ENCODE assay signal across 22 cellular contexts in genomic region chr10:11643039-11643438, GRCh38. TPM values are rescaled to one million over a fixed set of nuclear protein-coding genes. Genes with fewer than 3 reads are reported as not detected.
DNase-seq lines count a peak whose midpoint lies in the region; ATAC-seq, FAIRE-seq and TF ChIP-seq lines count a peak whose summit lies in the region.
"Had no signal": no experiment of that assay in that cellular context is flagged by ENCODE, and none has a peak within 500 bp of the region (broad histone marks: within the 10 kb centered on the region; RNA-seq: fewer than 3 reads in every experiment).

No MANE protein-coding gene starts in this region.

- intact Hi-C loops in K562 (cut with micrococcal nuclease): no loop called here

- no peak overlapping the region for H4K5ac ChIP-seq in mesendoderm (ENCODE audit: low read length)

- H2BK15ac ChIP-seq in mesendoderm (replicated peaks; ENCODE audit: low read depth): no peak overlapping the region

- H3K79me1 ChIP-seq in mesendoderm (ENCODE audit: low read length): no peaks in the 10 kb centered on the region

- BruUV-seq in K562 (replicated peaks; lab: Mats Ljungman, UMichigan): no TSS peak

- H2BK120ac ChIP-seq in mesendoderm (ENCODE audit: low read depth, low read length): no peak overlapping the region

- no peaks in the 10 kb centered on the region for H3K36me3 ChIP-seq in BLaER1 treated with 17β-estradiol and CSF1 and Interleukin-3, amounts not matched to agents 10 nM and 100 nM
- H3K36me3 ChIP-seq in K562 (ENCODE audit: control insufficient read depth, insufficient read depth, low read length) (no peaks in the 10 kb centered on the region), mesendoderm (ENCODE audit: control insufficient read depth, insufficient read depth, low read length) (no peaks in the 10 kb centered on the region)

- peaks cover 0 to 17% (median 12%) of the 10 kb centered on the region in 10 experiments; a peak in 12 of 20 replicates for H3K4me1 ChIP-seq in BLaER1 treated with 17β-estradiol and CSF1 and Interleukin-3, amounts not matched to agents 10 nM and 100 nM
- H3K4me1 ChIP-seq in K562 (replicated peaks in 1 of 2; ENCODE audit: control insufficient read depth in 2 of 2, insufficient read depth in 2 of 2, low read length in 2 of 2): peaks cover 15 to 29% of the 10 kb centered on the region in 2 experiments; a peak in 4 of 5 replicates
- H3K4me1 ChIP-seq in mesendoderm (ENCODE audit: control insufficient read depth, low read depth, low read length): peaks cover 9% of the 10 kb centered on the region
- H3K4me1 ChIP-seq: A549 had no signal

- in situ Hi-C loops in K562 (cut with MboI): no loop called here

- no peak overlapping the region; a peak in 1 of 22 replicates for H3K9ac ChIP-seq in BLaER1 treated with 17β-estradiol and CSF1 and Interleukin-3, amounts not matched to agents 10 nM and 100 nM
- H3K9ac ChIP-seq in K562 (ENCODE audit: insufficient read depth in 1 of 2, low read depth in 2 of 2, low read length in 2 of 2): peak overlapping the region in 1 of 2 experiments; percentile 15; a peak in 1 of 4 replicates
- H3K9ac ChIP-seq in mesendoderm (ENCODE audit: low read length): no peak overlapping the region

- POLR2A ChIA-PET in K562 (lab: Yijun Ruan, JAX): interaction anchor here (0.7 to 2.5 kb wide), 2 partner anchors 12 to 44 kb away, joined by 3 to 9 read pairs; no protein-coding TSS in a partner anchor

- H2BK5ac ChIP-seq in mesendoderm (ENCODE audit: low read length): no peak overlapping the region

- 73% methylated on average over 6 of the region's 6 CpGs for WGBS in K562 (ENCODE audit: insufficient coverage, low coverage, missing lambda C conversion rate)
- WGBS in mesendoderm (ENCODE audit: extremely low coverage, insufficient coverage, low lambda C conversion rate): no CpG with 5 or more reads among the region's 6 CpGs

- H4K20me1 ChIP-seq in BLaER1 treated with 17β-estradiol and CSF1 and Interleukin-3, amounts not matched to agents 10 nM and 100 nM: no peaks in the 10 kb centered on the region
- no peaks in the 10 kb centered on the region for H4K20me1 ChIP-seq in K562 (replicated peaks; ENCODE audit: control insufficient read depth, insufficient read depth, low read length)

- H3K27ac ChIP-seq in BLaER1 treated with 17β-estradiol and CSF1 and Interleukin-3, amounts not matched to agents 10 nM and 100 nM: peak overlapping the region in 5 of 11 experiments; percentile 20 to 58 (median 25); a peak in 5 of 22 replicates
- no peak overlapping the region for H3K27ac ChIP-seq in K562 (ENCODE audit: extremely low read depth, low read depth, low read length)
- H3K27ac ChIP-seq in mesendoderm (ENCODE audit: low read depth, low read length): no peak overlapping the region
- H3K27ac ChIP-seq: 22Rv1, A549 had no signal

- TF ChIP-seq EP300 in K562 (IDR thresholded peaks at IDR 0.05; ENCODE audit: low read length): no peak

- H3K27me3 ChIP-seq in BLaER1 treated with 17β-estradiol and CSF1 and Interleukin-3, amounts not matched to agents 10 nM and 100 nM: no peaks in the 10 kb centered on the region
- H3K27me3 ChIP-seq in K562 (ENCODE audit: control insufficient read depth in 2 of 2, insufficient read depth in 2 of 2, low read length in 2 of 2) (no peaks in the 10 kb centered on the region), mesendoderm (ENCODE audit: insufficient read depth, low read length, poor library complexity) (no peaks in the 10 kb centered on the region)

- no peak overlapping the region for H3K18ac ChIP-seq in mesendoderm (ENCODE audit: low read length)

- no peak for FAIRE-seq in K562 (lab: Jason Lieb, UNC)
- FAIRE-seq: A549, G401.6, GM12891, GM19239 had no signal

- H3K4ac ChIP-seq in mesendoderm (ENCODE audit: low read depth, low read length): no peak overlapping the region

- CTCF ChIA-PET in K562 (lab: Yijun Ruan, JAX; ENCODE audit: low intra/inter-chr PET ratio): no interaction called here

- H3K9me3 ChIP-seq in BLaER1 treated with 17β-estradiol and CSF1 and Interleukin-3, amounts not matched to agents 10 nM and 100 nM (replicated peaks in 1 of 11): peaks cover 0 to 8% (median 0%) of the 10 kb centered on the region in 11 experiments; a peak in 1 of 22 replicates
- no peaks in the 10 kb centered on the region for H3K9me3 ChIP-seq in K562 (replicated peaks; ENCODE audit: control insufficient read depth, insufficient read depth, low read depth, low read length)
- H3K9me3 ChIP-seq: A549 had no signal

- TF ChIP-seq POLR2A in K562 (conservative IDR thresholded peaks at IDR 0.05): no peak

- H3K4me3 ChIP-seq in BLaER1 treated with 17β-estradiol and CSF1 and Interleukin-3, amounts not matched to agents 10 nM and 100 nM: no peak overlapping the region
- H3K4me3 ChIP-seq in K562 (no peak overlapping the region), mesendoderm (ENCODE audit: low read length) (no peak overlapping the region)
- H3K4me3 ChIP-seq: A549 had no signal

- peak overlapping the region in 8 of 11 experiments; percentile 5 to 69 (median 51); a peak in 14 of 22 replicates for H3K4me2 ChIP-seq in BLaER1 treated with 17β-estradiol and CSF1 and Interleukin-3, amounts not matched to agents 10 nM and 100 nM
- no peak overlapping the region for H3K4me2 ChIP-seq in K562 (ENCODE audit: insufficient read depth, low read length)
- H3K4me2 ChIP-seq in mesendoderm (ENCODE audit: low read length): no peak overlapping the region
- H3K4me2 ChIP-seq: A549 had no signal

- H3K56ac ChIP-seq in mesendoderm (ENCODE audit: low read length): no peak overlapping the region

- H3K79me2 ChIP-seq in K562 (ENCODE audit: control insufficient read depth, insufficient read depth, low read length) (no peaks in the 10 kb centered on the region), mesendoderm (ENCODE audit: control insufficient read depth, insufficient read depth, low read length) (no peaks in the 10 kb centered on the region)

- H3K23ac ChIP-seq in mesendoderm (ENCODE audit: low read length): no peak overlapping the region

- H2AFZ ChIP-seq in K562 (ENCODE audit: low read depth, low read length): peak overlapping the region; percentile 38; the same call in 1 of the 2 replicates

- no peaks in the 10 kb centered on the region for H3K9me1 ChIP-seq in K562 (ENCODE audit: control insufficient read depth, insufficient read depth, low read length)

- DNase-seq in K562 (ENCODE audit: extremely low read depth in 1 of 4, low spot score in 3 of 4): no peak
- peak; percentile 67 for DNase-seq in mesendoderm
- DNase-seq in stimulated activated naive CD4-positive, alpha-beta T cell treated with Interleukin-2 at 50 U/mL for 16 hours (lab: John Stamatoyannopoulos, UW): no peak
- DNase-seq in NCI-H128 (lab: John Stamatoyannopoulos, UW; ENCODE audit: unreplicated experiment): no peak
- DNase-seq: AML-193; CD4-positive, alpha-beta memory T cell; CD4-positive, CD25-positive, alpha-beta regulatory T cell; CD8-positive, alpha-beta memory T cell; COR-L47; DMS 273 treated with DMSO at 0.1 percent for 48 hours; DMS153; DMS53; DMS79; DND-41; GF-D8 had no signal

- H4K8ac ChIP-seq in mesendoderm (ENCODE audit: low read depth, low read length): no peak overlapping the region

- H2AK5ac ChIP-seq in mesendoderm (ENCODE audit: low read length): no peak overlapping the region

- ATAC-seq in K562: no peak
- no peak for ATAC-seq in HG02973 (IDR thresholded peaks at IDR 0.05; ENCODE audit: unreplicated experiment)
- ATAC-seq: A549 had no signal

- TF ChIP-seq RAD21 in K562 (CRISPR knock-in tag; conservative IDR thresholded peaks at IDR 0.05 in 1 of 2, IDR thresholded peaks at IDR 0.05 in 1 of 2): no peak

- TF ChIP-seq CTCF in K562 (IDR thresholded peaks at IDR 0.05 in 2 of 3, conservative IDR thresholded peaks at IDR 0.05 in 1 of 3; ENCODE audit: insufficient read depth in 2 of 3, low read depth in 1 of 3, low read length in 3 of 3): no peak

TF ChIP-seq in K562, 482 proteins besides CTCF, POLR2A, EP300 and RAD21 (continues in another document):
- 0 out of 2 replicates have a peak, but pooled peaks have one; percentile 5 for TF ChIP-seq GABPA (tag; conservative IDR thresholded peaks at IDR 0.05; ENCODE audit: low read depth)
- TF ChIP-seq CREB3 (tag; conservative IDR thresholded peaks at IDR 0.05; ENCODE audit: low read depth): no peak
- no peak for TF ChIP-seq ZKSCAN8 (CRISPR knock-in tag; IDR thresholded peaks at IDR 0.05)
- no peak for TF ChIP-seq MAFG (tag; conservative IDR thresholded peaks at IDR 0.05)

RNA-seq across cellular contexts. Expression of gene USP6NL, which starts 31.6 kb away (rescaled TPM):
- total RNA-seq in K562 (2011; cell fraction: chromatin; rRNA removed; ENCODE audit: low replicate concordance): 21.7 and 68.0 TPM in 2 replicates
- total RNA-seq in K562 (2011; cell fraction: nucleolus; rRNA removed): 11.3 and 18.0 TPM in 2 replicates
- total RNA-seq in K562 (2011; cell fraction: nucleoplasm; rRNA removed): 45.8 and 75.7 TPM in 2 replicates
- total RNA-seq in K562 (2014; rRNA removed) (19.8 and 24.0 TPM in 2 replicates), K562 (2014; rRNA removed; fragmentation: Illumina TruSeq; extraction: Trizol) (20.4 and 23.6 TPM in 2 replicates), K562 (2015; rRNA removed; fragmentation: Illumina TruSeq; extraction: Trizol) (22.1 and 24.5 TPM in 2 replicates), K562 (2021) (25.1 and 26.6 TPM in 2 replicates)
- polyA plus RNA-seq in K562 (2011; rRNA removed) (11.5 and 16.8 TPM in 2 replicates), K562 (2014; fragmentation: Illumina TruSeq; extraction: Trizol) (20.0 and 22.0 TPM in 2 replicates), K562 (2014; fragmentation: Nextera tagmentation; extraction: Ambion mirVana) (1 to 10 TPM; 3.2 to 3.8 TPM), K562 (2014; rRNA removed) (17.0 and 17.8 TPM in 2 replicates)
- 10.2 and 10.7 TPM in 2 replicates for polyA plus RNA-seq in K562 (2011; cell fraction: cytosol; rRNA removed)
- polyA plus RNA-seq in K562 (2011; cell fraction: nucleus; rRNA removed): 22.8 and 27.5 TPM in 2 replicates
- polyA plus RNA-seq in K562 (2012): 20.8 and 21.4 TPM in 2 replicates
- 19.0 and 21.8 TPM in 2 replicates for polyA minus RNA-seq in K562 (2011; rRNA and poly(A)+ RNA removed)
- polyA minus RNA-seq in K562 (2011; cell fraction: cytosol; rRNA and poly(A)+ RNA removed): 8.5 and 11.0 TPM in 2 replicates
- polyA minus RNA-seq in K562 (2011; cell fraction: nucleus; rRNA and poly(A)+ RNA removed): 20.2 and 24.8 TPM in 2 replicates
- polyA plus RNA-seq in mesendoderm (2013, experiment 1 of 2): 19.8 TPM
- polyA plus RNA-seq in mesendoderm (2013, experiment 2 of 2): 19.1 TPM

Comparison
In these comparisons a context has a peak if more than half of its experiments do, and no peak if none do; other contexts are left out.
1. H3K4me2 ChIP-seq: peak in BLaER1 treated with 17β-estradiol and CSF1 and Interleukin-3, amounts not matched to agents 10 nM and 100 nM (8 of 11); none in K562 (single experiment) and mesendoderm (single experiment).